In the genomic region with DNA sequence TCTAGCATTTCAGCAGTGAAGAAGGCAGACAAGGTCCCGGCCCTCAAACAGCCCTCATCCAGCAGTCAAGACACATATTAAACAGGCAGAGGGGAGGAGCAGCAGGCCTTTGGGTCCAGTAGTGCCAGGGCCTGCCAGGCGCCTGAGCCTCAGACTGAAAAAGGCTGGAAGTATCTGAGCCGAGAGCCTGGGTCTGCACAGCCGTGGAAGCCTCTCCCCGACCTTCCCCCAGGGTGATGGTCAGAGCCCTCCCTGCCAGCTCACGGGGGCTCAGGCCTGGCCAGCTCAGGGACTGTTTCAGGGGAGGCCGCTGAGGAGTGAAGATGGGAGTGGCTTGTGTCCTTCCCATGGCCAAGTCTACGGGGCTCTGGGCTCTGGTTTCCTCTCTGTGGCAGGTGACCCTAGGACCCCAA, we compare ENCODE assay signal across 25 cellular contexts.
DNase-seq lines count a peak whose midpoint lies in the region; ATAC-seq, FAIRE-seq and TF ChIP-seq lines count a peak whose summit lies in the region.
"Had no signal": no experiment of that assay in that cellular context is flagged by ENCODE, and none has a peak within 500 bp of the region (broad histone marks: within the 10 kb centered on the region; RNA-seq: fewer than 3 reads in every experiment).

No MANE protein-coding gene starts in this region.

- H3K27me3 ChIP-seq in right atrium auricular region (no peaks in the 10 kb centered on the region), H7 (ENCODE audit: control insufficient read depth, insufficient read depth, low read length) (no peaks in the 10 kb centered on the region), vagina (no peaks in the 10 kb centered on the region)
- H3K27me3 ChIP-seq: ascending aorta, cardiac muscle cell, neural progenitor cell, Peyer's patch had no signal

- ATAC-seq in left cardiac atrium (no peak), HG03280 (IDR thresholded peaks at IDR 0.05; ENCODE audit: unreplicated experiment) (no peak)
- ATAC-seq: effector memory CD8-positive, alpha-beta T cell; stimulated activated naive B cell treated with anti-CD40 and anti-IgM and Interleukin-4, amounts not matched to agents 10 μg/mL and 1 μg/mL and 100 μg/mL, for 72 hours had no signal

- H3K4me1 ChIP-seq in right atrium auricular region (no peaks in the 10 kb centered on the region), kidney (ENCODE audit: control insufficient read depth in 1 of 2, insufficient read depth in 1 of 2, low read depth in 1 of 2, low read length in 2 of 2) (peaks cover 0 to 6% of the 10 kb centered on the region in 2 donors), vagina (peaks cover 10% of the 10 kb centered on the region)
- H3K4me1 ChIP-seq: ascending aorta, neural progenitor cell, Peyer's patch had no signal

- CTCF ChIA-PET in RWPE1 (lab: Yijun Ruan, JAX) = no interaction called here

- H3K27ac ChIP-seq in right atrium auricular region (no peak overlapping the region), kidney (ENCODE audit: low read depth in 2 of 2, low read length in 2 of 2) (no peak overlapping the region), vagina (no peak overlapping the region), RWPE1 (no peak overlapping the region)
- H3K27ac ChIP-seq: ascending aorta, cardiac muscle cell, neural progenitor cell, Peyer's patch, sigmoid colon had no signal

- no peak overlapping the region for H3K9ac ChIP-seq in kidney (ENCODE audit: low read length in 2 of 2)
- H3K9ac ChIP-seq: neural progenitor cell had no signal

- H3K36me3 ChIP-seq in right atrium auricular region (no peaks in the 10 kb centered on the region), H7 (replicated peaks; ENCODE audit: control insufficient read depth, insufficient read depth, low read length) (no peaks in the 10 kb centered on the region), kidney (ENCODE audit: control insufficient read depth in 1 of 2, insufficient read depth in 2 of 2, low read length in 2 of 2) (no peaks in the 10 kb centered on the region), vagina (no peaks in the 10 kb centered on the region)
- H3K36me3 ChIP-seq: ascending aorta, cardiac muscle cell, neural progenitor cell, Peyer's patch, sigmoid colon had no signal

- POLR2A ChIA-PET in RWPE1 (lab: Yijun Ruan, JAX; ENCODE audit: low non-redundant PET) = no interaction called here

- intact Hi-C loops in left cardiac atrium (cut with DNase I) (no loop called here), kidney (cut with DNase I) (no loop called here), vagina (cut with DNase I) (no loop called here)

- no peak for FAIRE-seq in kidney (lab: Jason Lieb, UNC)
- FAIRE-seq: GM12892 had no signal

- DNase-seq in right atrium auricular region (ENCODE audit: low spot score) = peak; percentile 52
- DNase-seq in left cardiac atrium = no peak
- DNase-seq in H7 = peak; percentile 33
- peak; percentile 42 for DNase-seq in kidney
- DNase-seq in vagina (ENCODE audit: extremely low spot score in 2 of 2) = peak; percentile 56 to 74
- no peak for DNase-seq in RWPE1 (ENCODE audit: low spot score)
- DNase-seq: activated CD4-positive, alpha-beta memory T cell treated with anti-CD3 and anti-CD28 coated beads for 36 hours; activated naive CD8-positive, alpha-beta T cell treated with anti-CD3 and anti-CD28 coated beads, Interleukin-2, amount 10 ng/mL, durations not matched to agents 7 days and 5 days; activated T-cell treated with anti-CD3 and anti-CD28 coated beads, Interleukin-2, amount 50 U/mL, for 1 hour; CD4-positive, alpha-beta memory T cell; cortex of kidney; effector memory CD8-positive, alpha-beta T cell; erythroblast; NCI-H1930; NCI-H446; NK-92 treated with Interleukin-12 subunit alpha and Interleukin-12 subunit beta, amount 100 ng/mL, for 24 hours; sigmoid colon; stimulated activated naive B cell treated with anti-CD40 and anti-IgM and Interleukin-4, amounts not matched to agents 10 μg/mL and 1 μg/mL and 100 μg/mL, for 72 hours; T-helper 1 cell had no signal

- no peak overlapping the region for H3K4me3 ChIP-seq in right atrium auricular region
- no peak overlapping the region for H3K4me3 ChIP-seq in H7 (ENCODE audit: insufficient read depth, low read depth, low read length)
- H3K4me3 ChIP-seq in kidney (ENCODE audit: low read length in 2 of 2) = no peak overlapping the region
- no peak overlapping the region for H3K4me3 ChIP-seq in vagina
- H3K4me3 ChIP-seq: ascending aorta, cardiac muscle cell, neural progenitor cell, Peyer's patch, sigmoid colon had no signal

- no peak for TF ChIP-seq POLR2A in vagina (IDR thresholded peaks at IDR 0.05)

- TF ChIP-seq CTCF in right atrium auricular region (IDR thresholded peaks at IDR 0.05) (no peak), kidney (IDR thresholded peaks at IDR 0.05; ENCODE audit: borderline replicate concordance, extremely low read depth, insufficient read depth) (no peak), vagina (IDR thresholded peaks at IDR 0.05) (no peak), RWPE1 (conservative IDR thresholded peaks at IDR 0.05; ENCODE audit: low read depth) (no peak)

- no peaks in the 10 kb centered on the region for H3K9me3 ChIP-seq in right atrium auricular region
- H3K9me3 ChIP-seq in kidney (ENCODE audit: control insufficient read depth in 1 of 2, low read length in 2 of 2) = no peaks in the 10 kb centered on the region
- H3K9me3 ChIP-seq in vagina = no peaks in the 10 kb centered on the region
- H3K9me3 ChIP-seq: ascending aorta, Peyer's patch, sigmoid colon had no signal

Comparison
In these comparisons a context has a peak if more than half of its experiments do, and no peak if none do; other contexts are left out.
1. DNase-seq: peak in right atrium auricular region (single experiment), H7 (single experiment), kidney (single experiment) and vagina (2 of 2); none in left cardiac atrium (single experiment) and RWPE1 (single experiment).